In genomic region chr5:57736716-57737115, GRCh38 we compare ENCODE assay signal across 20 cellular contexts.
DNase-seq lines count a peak whose midpoint lies in the region; ATAC-seq and TF ChIP-seq lines count a peak whose summit lies in the region.
"Had no signal": no experiment of that assay in that cellular context is flagged by ENCODE, and none has a peak within 500 bp of the region (broad histone marks: within the 10 kb centered on the region; RNA-seq: fewer than 3 reads in every experiment).

No MANE protein-coding gene starts in this region.

- H3K9me3 ChIP-seq in HUES48 (ENCODE audit: control insufficient read depth, insufficient read depth, low read length), result no peaks in the 10 kb centered on the region
- H3K9me3 ChIP-seq in skeletal muscle satellite cell (replicated peaks; ENCODE audit: low read length), result no peaks in the 10 kb centered on the region
- H3K9me3 ChIP-seq: left ventricle myocardium inferior, right lobe of liver, tibial artery had no signal

- DNase-seq in brain microvascular endothelial cell (no peak), kidney tubule cell (ENCODE audit: low spot score) (peak; percentile 18), SIG-M5 treated with dmso at 0.1 percent for 504 hours (lab: John Stamatoyannopoulos, UW; ENCODE audit: unreplicated experiment) (no peak), HuH-7 (ENCODE audit: low spot score) (no peak)
- no peak for DNase-seq in activated CD4-positive, CD25-positive, alpha-beta regulatory T cell (lab: John Stamatoyannopoulos, UW)
- DNase-seq: activated CD4-positive, alpha-beta memory T cell treated with anti-CD3 and anti-CD28 coated beads, Interleukin-2, amount 10 ng/mL, durations not matched to agents 7 days and 5 days; activated T-cell treated with anti-CD3 and anti-CD28 coated beads, Interleukin-2, amount 50 U/mL, for 4 hours; effector CD4-positive, alpha-beta T cell; left ventricle myocardium inferior; naive thymus-derived CD8-positive, alpha-beta T cell; NCI-H1092; NCI-H69; right lobe of liver; stimulated activated CD4-positive, alpha-beta T cell treated with anti-CD3 and anti-CD28 coated beads, Interleukin-4, amount 100 ng/mL, for 4 hours; tibial artery had no signal

- H3K36me3 ChIP-seq in HUES48 (ENCODE audit: control insufficient read depth, insufficient read depth, low read length) (no peaks in the 10 kb centered on the region), brain microvascular endothelial cell (replicated peaks) (no peaks in the 10 kb centered on the region), skeletal muscle satellite cell (ENCODE audit: insufficient read depth, low read length) (no peaks in the 10 kb centered on the region)
- H3K36me3 ChIP-seq: left ventricle myocardium inferior, right lobe of liver, tibial artery had no signal

- ATAC-seq in GM19467 (IDR thresholded peaks at IDR 0.05; ENCODE audit: unreplicated experiment), result no peak
- ATAC-seq: activated T-cell treated with anti-CD3 and anti-CD28 coated beads, Interleukin-2, amount 50 U/mL, for 4 hours; K562; naive thymus-derived CD8-positive, alpha-beta T cell had no signal

- H3K27me3 ChIP-seq in HUES48 (ENCODE audit: control insufficient read depth, insufficient read depth, low read length) (no peaks in the 10 kb centered on the region), brain microvascular endothelial cell (replicated peaks) (no peaks in the 10 kb centered on the region), skeletal muscle satellite cell (ENCODE audit: control insufficient read depth, insufficient read depth, low read length) (no peaks in the 10 kb centered on the region)
- H3K27me3 ChIP-seq: right lobe of liver, tibial artery had no signal

- TF ChIP-seq CTCF in brain microvascular endothelial cell (IDR thresholded peaks at IDR 0.05; ENCODE audit: low read depth, low read length, missing control alignments), result no peak

- no peak overlapping the region for H3K4me3 ChIP-seq in HUES48 (ENCODE audit: low read depth, low read length)
- H3K4me3 ChIP-seq in brain microvascular endothelial cell (ENCODE audit: low read depth, low read length), result no peak overlapping the region
- no peak overlapping the region for H3K4me3 ChIP-seq in skeletal muscle satellite cell (ENCODE audit: low read length)
- H3K4me3 ChIP-seq: K562, left ventricle myocardium inferior, right lobe of liver, tibial artery had no signal

- H3K4me2 ChIP-seq in skeletal muscle satellite cell (ENCODE audit: low read length), result no peak overlapping the region

- in situ Hi-C loops in brain microvascular endothelial cell (cut with HindIII; ENCODE audit: low pct_ligation_motif_present, low sequenced_read_pairs), result no loop called here

- no peak overlapping the region for H3K9ac ChIP-seq in HUES48 (ENCODE audit: low read depth, low read length)
- peak overlapping the region; percentile 55 for H3K9ac ChIP-seq in skeletal muscle satellite cell (ENCODE audit: low read depth, low read length)

- H3K27ac ChIP-seq in HUES48 (ENCODE audit: low read depth, low read length) (peak overlapping the region; percentile 32), brain microvascular endothelial cell (peak overlapping the region; percentile 86)
- H3K27ac ChIP-seq: C4-2B, left ventricle myocardium inferior had no signal

- H3K4me1 ChIP-seq in HUES48 (ENCODE audit: control insufficient read depth, insufficient read depth, low read length) (peaks cover 16% of the 10 kb centered on the region), skeletal muscle satellite cell (ENCODE audit: control insufficient read depth, insufficient read depth, low read length) (peaks cover 46% of the 10 kb centered on the region)
- H3K4me1 ChIP-seq: right lobe of liver had no signal
